In the genomic region with DNA sequence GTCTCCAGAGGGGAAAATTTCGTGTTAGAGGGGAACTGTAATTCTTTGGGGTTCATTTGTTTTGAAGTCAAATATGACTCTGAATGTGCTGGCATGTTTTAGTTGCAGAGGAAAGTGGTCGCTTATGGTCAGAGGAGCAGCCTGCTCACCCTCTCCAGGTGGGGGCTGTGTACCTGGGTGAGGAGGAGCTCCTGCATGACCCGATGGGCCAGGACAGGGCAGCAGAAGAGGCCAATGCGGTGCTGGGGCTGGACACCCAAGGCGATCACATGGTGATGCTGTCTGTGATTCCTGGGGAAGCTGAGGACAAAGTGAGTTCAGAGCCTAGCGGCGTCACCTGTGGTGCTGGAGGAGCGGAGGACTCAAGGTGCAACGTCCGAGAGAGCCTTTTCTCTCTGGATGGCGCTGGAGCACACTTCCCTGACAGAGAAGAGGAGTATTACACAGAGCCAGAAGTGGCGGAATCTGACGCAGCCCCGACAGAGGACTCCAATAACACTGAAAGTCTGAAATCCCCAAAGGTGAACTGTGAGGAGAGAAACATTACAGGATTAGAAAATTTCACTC, we compare ENCODE assay signal across 24 cellular contexts.
"Had no signal": no experiment of that assay in that cellular context is flagged by ENCODE, and none has a peak within 500 bp of the region (broad histone marks: within the 10 kb centered on the region; RNA-seq: fewer than 3 reads in every experiment).

No MANE protein-coding gene starts in this region.

- H3K9me3 Mint-ChIP-seq: activated naive CD8-positive, alpha-beta T cell treated with anti-CD3 and anti-CD28 coated beads, Interleukin-2, amount 10 ng/mL, durations not matched to agents 7 days and 5 days; activated T-helper 2 cell treated with anti-CD3 and anti-CD28 coated beads, Interferon-gamma antibody, Interleukin-2, Interleukin-4, amounts not matched to agents 10 μg/mL and 5 μg/mL and 100 μg/mL, durations not matched to agents 14 hours and 24 hours and 36 hours; stimulated activated naive B cell treated with anti-CD40 and anti-IgM and Interleukin-4, amounts not matched to agents 10 μg/mL and 1 μg/mL and 100 μg/mL, for 72 hours had no signal

- H3K27ac Mint-ChIP-seq: activated CD4-positive, alpha-beta T cell treated with anti-CD3 and anti-CD28 coated beads for 36 hours; activated naive CD8-positive, alpha-beta T cell treated with anti-CD3 and anti-CD28 coated beads, Interleukin-2, amount 10 ng/mL, durations not matched to agents 7 days and 5 days; activated T-helper 2 cell treated with anti-CD3 and anti-CD28 coated beads, Interferon-gamma antibody, Interleukin-2, Interleukin-4, amounts not matched to agents 10 μg/mL and 5 μg/mL and 100 μg/mL, durations not matched to agents 14 hours and 24 hours and 36 hours; nephron; stimulated activated naive B cell treated with anti-CD40 and anti-IgM and Interleukin-4, amounts not matched to agents 10 μg/mL and 1 μg/mL and 100 μg/mL, for 72 hours had no signal

- DNase-seq: activated CD4-positive, alpha-beta T cell treated with anti-CD3 and anti-CD28 coated beads for 36 hours; activated CD4-positive, alpha-beta T cell treated with anti-CD3 and anti-CD28 coated beads, Interleukin-2, amount 50 U/mL, for 48 hours; activated naive CD8-positive, alpha-beta T cell treated with anti-CD3 and anti-CD28 coated beads, Interleukin-2, amount 10 ng/mL, durations not matched to agents 7 days and 5 days; amygdala; body of pancreas; caudate nucleus; dorsolateral prefrontal cortex; erythroblast; foreskin melanocyte; glutamatergic neuron; hippocampal formation; islet precursor cell; left colon; lower lobe of right lung; midbrain; nucleus accumbens; posterior cingulate gyrus; spleen; stimulated activated CD4-positive, alpha-beta T cell treated with anti-CD3 and anti-CD28 coated beads, Interleukin-4, amount 100 ng/mL, for 4 hours; stimulated activated naive B cell treated with anti-CD40 and anti-IgM and Interleukin-4, amounts not matched to agents 10 μg/mL and 1 μg/mL and 100 μg/mL, for 72 hours; SW 1271 had no signal

- H3K9me3 ChIP-seq: body of pancreas, lower lobe of right lung, spleen, thoracic aorta had no signal

- ATAC-seq: activated CD4-positive, alpha-beta T cell treated with anti-CD3 and anti-CD28 coated beads for 36 hours; body of pancreas; left colon; lower lobe of right lung; stimulated activated naive B cell treated with anti-CD40 and anti-IgM and Interleukin-4, amounts not matched to agents 10 μg/mL and 1 μg/mL and 100 μg/mL, for 72 hours had no signal

- H3K4me3 ChIP-seq: body of pancreas, dorsolateral prefrontal cortex, lower lobe of right lung, spleen, thoracic aorta had no signal

- H3K27me3 ChIP-seq: body of pancreas, dorsolateral prefrontal cortex, spleen had no signal

- H3K4me1 ChIP-seq: body of pancreas, lower lobe of right lung, spleen had no signal

- H3K27ac ChIP-seq: body of pancreas, dorsolateral prefrontal cortex, lower lobe of right lung, spleen, thoracic aorta had no signal
